Comparison of ENCODE assay signal across 1 cellular context in the genomic region with DNA sequence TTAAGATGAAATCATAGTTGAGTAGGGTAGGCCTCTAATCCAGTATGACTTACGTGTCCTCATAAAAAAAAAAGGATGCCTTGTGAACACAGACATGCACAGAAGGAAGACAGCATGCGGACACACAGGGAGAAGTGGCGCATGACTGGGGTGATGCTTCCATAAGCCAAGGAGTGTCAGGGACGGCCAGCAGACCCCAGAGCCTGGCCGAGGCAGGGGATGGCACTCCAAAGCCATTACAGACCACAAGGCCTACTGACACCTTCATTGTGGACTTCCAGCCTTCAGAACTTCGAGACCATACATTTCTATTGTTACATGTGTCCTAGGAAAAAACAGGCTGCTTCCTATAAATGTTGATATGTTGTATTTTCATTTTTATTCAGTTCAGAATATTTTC.
TF ChIP-seq lines count a peak whose summit lies in the region.

No MANE protein-coding gene starts in this region.

TF ChIP-seq in GM23338, 12 proteins besides CTCF, POLR2A, EP300 and RAD21 (continued from another document):
- TF ChIP-seq, protein P1, sequence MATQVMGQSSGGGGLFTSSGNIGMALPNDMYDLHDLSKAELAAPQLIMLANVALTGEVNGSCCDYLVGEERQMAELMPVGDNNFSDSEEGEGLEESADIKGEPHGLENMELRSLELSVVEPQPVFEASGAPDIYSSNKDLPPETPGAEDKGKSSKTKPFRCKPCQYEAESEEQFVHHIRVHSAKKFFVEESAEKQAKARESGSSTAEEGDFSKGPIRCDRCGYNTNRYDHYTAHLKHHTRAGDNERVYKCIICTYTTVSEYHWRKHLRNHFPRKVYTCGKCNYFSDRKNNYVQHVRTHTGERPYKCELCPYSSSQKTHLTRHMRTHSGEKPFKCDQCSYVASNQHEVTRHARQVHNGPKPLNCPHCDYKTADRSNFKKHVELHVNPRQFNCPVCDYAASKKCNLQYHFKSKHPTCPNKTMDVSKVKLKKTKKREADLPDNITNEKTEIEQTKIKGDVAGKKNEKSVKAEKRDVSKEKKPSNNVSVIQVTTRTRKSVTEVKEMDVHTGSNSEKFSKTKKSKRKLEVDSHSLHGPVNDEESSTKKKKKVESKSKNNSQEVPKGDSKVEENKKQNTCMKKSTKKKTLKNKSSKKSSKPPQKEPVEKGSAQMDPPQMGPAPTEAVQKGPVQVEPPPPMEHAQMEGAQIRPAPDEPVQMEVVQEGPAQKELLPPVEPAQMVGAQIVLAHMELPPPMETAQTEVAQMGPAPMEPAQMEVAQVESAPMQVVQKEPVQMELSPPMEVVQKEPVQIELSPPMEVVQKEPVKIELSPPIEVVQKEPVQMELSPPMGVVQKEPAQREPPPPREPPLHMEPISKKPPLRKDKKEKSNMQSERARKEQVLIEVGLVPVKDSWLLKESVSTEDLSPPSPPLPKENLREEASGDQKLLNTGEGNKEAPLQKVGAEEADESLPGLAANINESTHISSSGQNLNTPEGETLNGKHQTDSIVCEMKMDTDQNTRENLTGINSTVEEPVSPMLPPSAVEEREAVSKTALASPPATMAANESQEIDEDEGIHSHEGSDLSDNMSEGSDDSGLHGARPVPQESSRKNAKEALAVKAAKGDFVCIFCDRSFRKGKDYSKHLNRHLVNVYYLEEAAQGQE (IDR thresholded peaks at IDR 0.05; ENCODE audit: unreplicated experiment) = no peak
- no peak for TF ChIP-seq EZH2 (IDR thresholded peaks at IDR 0.05; ENCODE audit: low read depth, unreplicated experiment)
- TF ChIP-seq, protein P2, sequence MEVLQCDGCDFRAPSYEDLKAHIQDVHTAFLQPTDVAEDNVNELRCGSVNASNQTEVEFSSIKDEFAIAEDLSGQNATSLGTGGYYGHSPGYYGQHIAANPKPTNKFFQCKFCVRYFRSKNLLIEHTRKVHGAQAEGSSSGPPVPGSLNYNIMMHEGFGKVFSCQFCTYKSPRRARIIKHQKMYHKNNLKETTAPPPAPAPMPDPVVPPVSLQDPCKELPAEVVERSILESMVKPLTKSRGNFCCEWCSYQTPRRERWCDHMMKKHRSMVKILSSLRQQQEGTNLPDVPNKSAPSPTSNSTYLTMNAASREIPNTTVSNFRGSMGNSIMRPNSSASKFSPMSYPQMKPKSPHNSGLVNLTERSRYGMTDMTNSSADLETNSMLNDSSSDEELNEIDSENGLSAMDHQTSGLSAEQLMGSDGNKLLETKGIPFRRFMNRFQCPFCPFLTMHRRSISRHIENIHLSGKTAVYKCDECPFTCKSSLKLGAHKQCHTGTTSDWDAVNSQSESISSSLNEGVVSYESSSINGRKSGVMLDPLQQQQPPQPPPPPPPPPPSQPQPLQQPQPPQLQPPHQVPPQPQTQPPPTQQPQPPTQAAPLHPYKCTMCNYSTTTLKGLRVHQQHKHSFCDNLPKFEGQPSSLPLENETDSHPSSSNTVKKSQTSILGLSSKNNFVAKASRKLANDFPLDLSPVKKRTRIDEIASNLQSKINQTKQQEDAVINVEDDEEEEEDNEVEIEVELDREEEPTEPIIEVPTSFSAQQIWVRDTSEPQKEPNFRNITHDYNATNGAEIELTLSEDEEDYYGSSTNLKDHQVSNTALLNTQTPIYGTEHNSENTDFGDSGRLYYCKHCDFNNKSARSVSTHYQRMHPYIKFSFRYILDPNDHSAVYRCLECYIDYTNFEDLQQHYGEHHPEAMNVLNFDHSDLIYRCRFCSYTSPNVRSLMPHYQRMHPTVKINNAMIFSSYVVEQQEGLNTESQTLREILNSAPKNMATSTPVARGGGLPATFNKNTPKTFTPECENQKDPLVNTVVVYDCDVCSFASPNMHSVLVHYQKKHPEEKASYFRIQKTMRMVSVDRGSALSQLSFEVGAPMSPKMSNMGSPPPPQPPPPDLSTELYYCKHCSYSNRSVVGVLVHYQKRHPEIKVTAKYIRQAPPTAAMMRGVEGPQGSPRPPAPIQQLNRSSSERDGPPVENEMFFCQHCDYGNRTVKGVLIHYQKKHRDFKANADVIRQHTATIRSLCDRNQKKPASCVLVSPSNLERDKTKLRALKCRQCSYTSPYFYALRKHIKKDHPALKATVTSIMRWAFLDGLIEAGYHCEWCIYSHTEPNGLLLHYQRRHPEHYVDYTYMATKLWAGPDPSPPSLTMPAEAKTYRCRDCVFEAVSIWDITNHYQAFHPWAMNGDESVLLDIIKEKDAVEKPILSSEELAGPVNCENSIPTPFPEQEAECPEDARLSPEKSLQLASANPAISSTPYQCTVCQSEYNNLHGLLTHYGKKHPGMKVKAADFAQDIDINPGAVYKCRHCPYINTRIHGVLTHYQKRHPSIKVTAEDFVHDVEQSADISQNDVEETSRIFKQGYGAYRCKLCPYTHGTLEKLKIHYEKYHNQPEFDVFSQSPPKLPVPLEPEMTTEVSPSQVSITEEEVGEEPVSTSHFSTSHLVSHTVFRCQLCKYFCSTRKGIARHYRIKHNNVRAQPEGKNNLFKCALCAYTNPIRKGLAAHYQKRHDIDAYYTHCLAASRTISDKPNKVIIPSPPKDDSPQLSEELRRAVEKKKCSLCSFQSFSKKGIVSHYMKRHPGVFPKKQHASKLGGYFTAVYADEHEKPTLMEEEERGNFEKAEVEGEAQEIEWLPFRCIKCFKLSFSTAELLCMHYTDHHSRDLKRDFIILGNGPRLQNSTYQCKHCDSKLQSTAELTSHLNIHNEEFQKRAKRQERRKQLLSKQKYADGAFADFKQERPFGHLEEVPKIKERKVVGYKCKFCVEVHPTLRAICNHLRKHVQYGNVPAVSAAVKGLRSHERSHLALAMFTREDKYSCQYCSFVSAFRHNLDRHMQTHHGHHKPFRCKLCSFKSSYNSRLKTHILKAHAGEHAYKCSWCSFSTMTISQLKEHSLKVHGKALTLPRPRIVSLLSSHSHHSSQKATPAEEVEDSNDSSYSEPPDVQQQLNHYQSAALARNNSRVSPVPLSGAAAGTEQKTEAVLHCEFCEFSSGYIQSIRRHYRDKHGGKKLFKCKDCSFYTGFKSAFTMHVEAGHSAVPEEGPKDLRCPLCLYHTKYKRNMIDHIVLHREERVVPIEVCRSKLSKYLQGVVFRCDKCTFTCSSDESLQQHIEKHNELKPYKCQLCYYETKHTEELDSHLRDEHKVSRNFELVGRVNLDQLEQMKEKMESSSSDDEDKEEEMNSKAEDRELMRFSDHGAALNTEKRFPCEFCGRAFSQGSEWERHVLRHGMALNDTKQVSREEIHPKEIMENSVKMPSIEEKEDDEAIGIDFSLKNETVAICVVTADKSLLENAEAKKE (CRISPR knock-in tag; IDR thresholded peaks at IDR 0.05) = no peak
- no peak for TF ChIP-seq CREB1 (CRISPR knock-in tag; IDR thresholded peaks at IDR 0.05; ENCODE audit: low read depth)
